ENCODE assay signal across 8 cellular contexts in genomic region chr10:43419997-43420368, GRCh38. TPM values are rescaled to one million over a fixed set of nuclear protein-coding genes. Genes with fewer than 3 reads are reported as not detected.
DNase-seq lines count a peak whose midpoint lies in the region; ATAC-seq and TF ChIP-seq lines count a peak whose summit lies in the region.

No MANE protein-coding gene starts in this region.

- ATAC-seq in GM21737 (IDR thresholded peaks at IDR 0.05; ENCODE audit: unreplicated experiment) (peak; percentile 11), foreskin keratinocyte (no peak), GM19324 (IDR thresholded peaks at IDR 0.05; ENCODE audit: low FRiP score, unreplicated experiment) (no peak)

- TF ChIP-seq CTCF in VCaP (conservative IDR thresholded peaks at IDR 0.05) (no peak), foreskin keratinocyte (conservative IDR thresholded peaks at IDR 0.05) (no peak)

- H3K36me3 ChIP-seq in skeletal muscle satellite cell (ENCODE audit: insufficient read depth, low read length) = no peaks in the 10 kb centered on the region

- H3K4me3 ChIP-seq in skeletal muscle satellite cell (ENCODE audit: low read length) = peak overlapping the region; percentile 72

- peak overlapping the region; percentile 94 for H3K27ac ChIP-seq in VCaP
- H3K27ac ChIP-seq in foreskin keratinocyte = peak overlapping the region; percentile 33

- H3K4me1 ChIP-seq in foreskin keratinocyte (peaks cover 7% of the 10 kb centered on the region), skeletal muscle satellite cell (ENCODE audit: control insufficient read depth, insufficient read depth, low read length) (peaks cover 15% of the 10 kb centered on the region)

- DNase-seq in foreskin keratinocyte (no peak), COLO829 (ENCODE audit: low spot score) (no peak), retina (no peak), NCI-H1930 (lab: John Stamatoyannopoulos, UW) (no peak)

- H3K9ac ChIP-seq in skeletal muscle satellite cell (ENCODE audit: low read depth, low read length) = peak overlapping the region; percentile 89

- H3K9me3 ChIP-seq in skeletal muscle satellite cell (replicated peaks; ENCODE audit: low read length) = no peaks in the 10 kb centered on the region

- peak overlapping the region; percentile 91 for H3K4me2 ChIP-seq in skeletal muscle satellite cell (ENCODE audit: low read length)

- H3K27me3 ChIP-seq in foreskin keratinocyte = no peaks in the 10 kb centered on the region
- H3K27me3 ChIP-seq in skeletal muscle satellite cell (ENCODE audit: control insufficient read depth, insufficient read depth, low read length) = no peaks in the 10 kb centered on the region

RNA-seq across cellular contexts. Expression of gene HNRNPF, which starts 11.0 kb away (rescaled TPM):
- total RNA-seq in foreskin keratinocyte = 267 and 292 TPM in 2 replicates
- 155 and 182 TPM in 2 replicates for polyA plus RNA-seq in foreskin keratinocyte
- 187 and 212 TPM in 2 replicates for total RNA-seq in skeletal muscle satellite cell (2012; rRNA removed)

RNA-seq across cellular contexts. Expression of gene ZNF487, which starts 16.9 kb away (rescaled TPM):
- total RNA-seq in foreskin keratinocyte = 2.7 and 3.0 TPM in 2 replicates
- 1.5 and 2.3 TPM in 2 replicates for polyA plus RNA-seq in foreskin keratinocyte
- 2.8 and 3.5 TPM in 2 replicates for total RNA-seq in skeletal muscle satellite cell (2012; rRNA removed)

RNA-seq across cellular contexts. Expression of gene FXYD4, which starts 48.5 kb away (rescaled TPM):
- not detected in 2 replicates for total RNA-seq in foreskin keratinocyte
- not detected in 2 replicates for polyA plus RNA-seq in foreskin keratinocyte
- not detected in 2 replicates for total RNA-seq in skeletal muscle satellite cell (2012; rRNA removed)
